Comparison of ENCODE assay signal across 6 cellular contexts in genomic region chr3:133827684-133828083, GRCh38.
"Had no signal": no experiment of that assay in that cellular context is flagged by ENCODE, and none has a peak within 500 bp of the region (broad histone marks: within the 10 kb centered on the region; RNA-seq: fewer than 3 reads in every experiment).

No MANE protein-coding gene starts in this region.

- H3K4me3 Mint-ChIP-seq: GM23338, H9 had no signal

- H3K27ac Mint-ChIP-seq: GM23338, H9 had no signal

- DNase-seq: H9, HCEC 1CT, IMR-90, KG1 had no signal

- ATAC-seq: K562 had no signal

- H3K9me3 Mint-ChIP-seq: GM23338, H9 had no signal
